15 cellular contexts compared by ENCODE assay signal in the genomic region with DNA sequence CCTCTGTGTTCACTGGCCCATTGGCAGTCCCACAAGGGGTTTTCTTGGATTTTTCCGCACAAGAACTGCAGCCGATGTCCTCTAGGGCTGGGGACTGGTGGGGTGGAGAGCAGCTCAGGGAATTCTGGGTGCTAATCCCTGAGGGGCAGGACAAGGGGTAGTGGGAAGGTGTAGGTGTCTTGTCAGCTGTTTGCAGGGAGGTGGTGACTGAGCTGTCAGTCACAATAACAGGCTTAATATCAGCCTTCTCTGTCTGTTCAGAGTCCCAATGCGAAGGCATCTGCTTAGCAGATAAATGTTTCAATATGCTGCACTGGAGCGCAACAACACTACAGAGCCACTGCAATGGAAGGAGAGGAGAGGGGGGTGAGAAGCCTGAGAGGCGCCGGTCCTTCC. TPM values are rescaled to one million over a fixed set of nuclear protein-coding genes. Genes with fewer than 3 reads are reported as not detected.
DNase-seq lines count a peak whose midpoint lies in the region; TF ChIP-seq lines count a peak whose summit lies in the region.
"Had no signal": no experiment of that assay in that cellular context is flagged by ENCODE, and none has a peak within 500 bp of the region (broad histone marks: within the 10 kb centered on the region; RNA-seq: fewer than 3 reads in every experiment).

No MANE protein-coding gene starts in this region.

- H3K9me3 ChIP-seq in breast epithelium: no peaks in the 10 kb centered on the region
- no peaks in the 10 kb centered on the region for H3K9me3 ChIP-seq in endodermal cell (ENCODE audit: control insufficient read depth, low read length)
- H3K9me3 ChIP-seq in neuronal stem cell (replicated peaks in 1 of 2; ENCODE audit: control insufficient read depth in 2 of 2, insufficient read depth in 1 of 2, low read depth in 1 of 2, low read length in 2 of 2): no peaks in the 10 kb centered on the region

- no peak overlapping the region for H2BK15ac ChIP-seq in neuronal stem cell (ENCODE audit: low read length)

- H2AFZ ChIP-seq in neuronal stem cell (ENCODE audit: low read length): no peak overlapping the region
- H2AFZ ChIP-seq: GM23248 had no signal

- POLR2A ChIA-PET in MCF 10A (lab: Yijun Ruan, JAX): interaction anchor here (1.3 kb wide), 1 partner anchor 10 kb away, joined by 5 read pairs; a partner anchor contains a TSS

- no peak overlapping the region for H3K9ac ChIP-seq in endodermal cell (ENCODE audit: extremely low read depth, low read length, poor library complexity, severe bottlenecking)
- no peak overlapping the region for H3K9ac ChIP-seq in neuronal stem cell (ENCODE audit: low read depth, low read length, poor library complexity)
- H3K9ac ChIP-seq: GM23248 had no signal

- TF ChIP-seq CTCF in MCF 10A (IDR thresholded peaks at IDR 0.05; ENCODE audit: unreplicated experiment) (no peak), breast epithelium (IDR thresholded peaks at IDR 0.05) (no peak), endodermal cell (conservative IDR thresholded peaks at IDR 0.05) (no peak), type B pancreatic cell (conservative IDR thresholded peaks at IDR 0.05) (no peak)

- H3K79me1 ChIP-seq in neuronal stem cell (ENCODE audit: low read depth, low read length): no peaks in the 10 kb centered on the region

- no peak overlapping the region for H3K4me2 ChIP-seq in neuronal stem cell (ENCODE audit: insufficient read depth, low read length, poor library complexity, severe bottlenecking)

- WGBS in endodermal cell (ENCODE audit: insufficient coverage in 1 of 2, insufficient read length in 1 of 2), 2 experiments: 94 to 98% methylated on average over 6 of the region's 6 CpGs
- no CpG with 5 or more reads among the region's 6 CpGs for WGBS in neuronal stem cell (ENCODE audit: extremely low coverage in 2 of 2, insufficient read length in 2 of 2, insufficient replicate concordance in 1 of 2), 2 donors

- DNase-seq in MCF 10A (ENCODE audit: unreplicated experiment): no peak
- DNase-seq in breast epithelium (ENCODE audit: low spot score in 2 of 2): no peak
- DNase-seq in endodermal cell: no peak
- DNase-seq in neuronal stem cell (ENCODE audit: low spot score): no peak
- DNase-seq in type B pancreatic cell (ENCODE audit: extremely low spot score, unreplicated experiment): no peak
- DNase-seq in midbrain (lab: John Stamatoyannopoulos, UW): no peak
- DNase-seq in DMS79 treated with DMSO at 0.1 percent for 48 hours (lab: John Stamatoyannopoulos, UW): no peak
- DNase-seq in activated CD4-positive, CD25-positive, alpha-beta regulatory T cell treated with anti-CD3 and anti-CD28 coated beads, Interleukin-2, amount 50 U/mL, for 72 hours: no peak
- DNase-seq: DND-41, GDM1, NCI-H146, NCI-H2107, NCI-H226, NCI-H526 treated with DMSO at 0.1 percent for 48 hours had no signal

- H3K27ac Mint-ChIP-seq in MCF 10A (ENCODE audit: low read depth, unreplicated experiment): peak overlapping the region; percentile 35
- peak overlapping the region; percentile 64 for H3K27ac Mint-ChIP-seq in endodermal cell
- no peak overlapping the region for H3K27ac Mint-ChIP-seq in type B pancreatic cell

- H2BK12ac ChIP-seq in neuronal stem cell (ENCODE audit: low read length): no peak overlapping the region

- H3K27me3 Mint-ChIP-seq in MCF 10A (ENCODE audit: insufficient read depth, unreplicated experiment) (no peaks in the 10 kb centered on the region), endodermal cell (ENCODE audit: insufficient read depth) (no peaks in the 10 kb centered on the region), type B pancreatic cell (no peaks in the 10 kb centered on the region)

- peaks cover 0 to 3% of the 10 kb centered on the region in 2 donors for H3K4me1 ChIP-seq in breast epithelium
- no peaks in the 10 kb centered on the region for H3K4me1 ChIP-seq in endodermal cell (ENCODE audit: control insufficient read depth, insufficient read depth, low read length)
- H3K4me1 ChIP-seq in neuronal stem cell (ENCODE audit: control insufficient read depth in 2 of 2, insufficient read depth in 1 of 2, low read depth in 1 of 2, low read length in 2 of 2): no peaks in the 10 kb centered on the region

- no peak overlapping the region for H4K8ac ChIP-seq in neuronal stem cell (ENCODE audit: low read depth, low read length)

- H3K4me3 Mint-ChIP-seq in MCF 10A (ENCODE audit: unreplicated experiment): no peak overlapping the region
- H3K4me3 Mint-ChIP-seq in endodermal cell: no peak overlapping the region
- H3K4me3 Mint-ChIP-seq in type B pancreatic cell: no peak overlapping the region

- H3K27me3 ChIP-seq in breast epithelium: no peaks in the 10 kb centered on the region
- no peaks in the 10 kb centered on the region for H3K27me3 ChIP-seq in endodermal cell (ENCODE audit: control insufficient read depth, insufficient read depth, low read length, poor library complexity, severe bottlenecking)
- H3K27me3 ChIP-seq in neuronal stem cell (ENCODE audit: control insufficient read depth in 3 of 3, insufficient read depth in 3 of 3, low read depth in 1 of 3, low read length in 3 of 3): no peaks in the 10 kb centered on the region

- H2BK5ac ChIP-seq in neuronal stem cell (ENCODE audit: low read length): no peak overlapping the region

- no peak for TF ChIP-seq POLR2A in breast epithelium (IDR thresholded peaks at IDR 0.05)

- peak overlapping the region; percentile 25 for H3K23ac ChIP-seq in neuronal stem cell (ENCODE audit: low read depth, low read length, poor library complexity)

- peaks cover 15% of the 10 kb centered on the region for H3K4me1 Mint-ChIP-seq in MCF 10A (ENCODE audit: insufficient read depth, unreplicated experiment)
- no peaks in the 10 kb centered on the region for H3K4me1 Mint-ChIP-seq in endodermal cell
- no peaks in the 10 kb centered on the region for H3K4me1 Mint-ChIP-seq in type B pancreatic cell (ENCODE audit: unreplicated experiment)

- no TSS peak for BruUV-seq in MCF 10A (replicated peaks; lab: Mats Ljungman, UMichigan)

- H3K14ac ChIP-seq in neuronal stem cell (ENCODE audit: low read length): no peak overlapping the region

- peak overlapping the region in 1 of 2 donors; percentile 13 for H3K27ac ChIP-seq in breast epithelium
- H3K27ac ChIP-seq in endodermal cell (ENCODE audit: low read depth, low read length): no peak overlapping the region
- no peak overlapping the region for H3K27ac ChIP-seq in neuronal stem cell (replicated peaks; ENCODE audit: low read length)
- H3K27ac ChIP-seq: GM23248 had no signal

- CTCF ChIA-PET in MCF 10A (lab: Yijun Ruan, JAX): interaction anchor here (0.5 to 1.8 kb wide), 8 partner anchors 9 to 152 kb away, joined by 3 to 8 read pairs (median 4); no protein-coding TSS in a partner anchor

- H3K36me3 Mint-ChIP-seq in MCF 10A (ENCODE audit: insufficient read depth, unreplicated experiment): peaks cover 92% of the 10 kb centered on the region
- peaks cover 90% of the 10 kb centered on the region for H3K36me3 Mint-ChIP-seq in endodermal cell (ENCODE audit: low read depth)
- H3K36me3 Mint-ChIP-seq in type B pancreatic cell: peaks cover 34% of the 10 kb centered on the region

- H3K18ac ChIP-seq in neuronal stem cell (ENCODE audit: low read length): no peak overlapping the region

- intact Hi-C loops in MCF 10A (cut with micrococcal nuclease) (no loop called here), breast epithelium (cut with DNase I; ENCODE audit: low total_unique reads) (no loop called here)

- H2AK5ac ChIP-seq in neuronal stem cell (ENCODE audit: low read depth, low read length): no peak overlapping the region

- peaks cover 10% of the 10 kb centered on the region for H3K9me3 Mint-ChIP-seq in MCF 10A (ENCODE audit: unreplicated experiment)
- H3K9me3 Mint-ChIP-seq in endodermal cell: no peaks in the 10 kb centered on the region
- H3K9me3 Mint-ChIP-seq in type B pancreatic cell: no peaks in the 10 kb centered on the region

- H3K36me3 ChIP-seq in breast epithelium: peaks cover 10% of the 10 kb centered on the region
- H3K36me3 ChIP-seq in endodermal cell (ENCODE audit: control insufficient read depth, insufficient read depth, low read length): peaks cover 100% of the 10 kb centered on the region
- H3K36me3 ChIP-seq in neuronal stem cell (replicated peaks in 1 of 2; ENCODE audit: control insufficient read depth in 2 of 2, insufficient read depth in 2 of 2, low read length in 2 of 2): peaks cover 80 to 99% of the 10 kb centered on the region in 2 donors

- no peak overlapping the region for H3K4ac ChIP-seq in neuronal stem cell (ENCODE audit: low read length)

- H4K91ac ChIP-seq in neuronal stem cell (ENCODE audit: low read depth, low read length, poor library complexity): no peak overlapping the region

- H3K4me3 ChIP-seq in breast epithelium: no peak overlapping the region
- no peak overlapping the region for H3K4me3 ChIP-seq in endodermal cell (ENCODE audit: low read length)
- no peak overlapping the region for H3K4me3 ChIP-seq in neuronal stem cell (ENCODE audit: low read length in 2 of 2)
- H3K4me3 ChIP-seq: GM23248 had no signal

- H2BK120ac ChIP-seq in neuronal stem cell (ENCODE audit: low read depth, low read length): no peak overlapping the region

RNA-seq across cellular contexts. Expression of a gene that starts 10.1 kb away (rescaled TPM):
- total RNA-seq in MCF 10A (2022) (9.1 and 9.5 TPM in 2 replicates), breast epithelium (10 to 100 TPM in 2 of 3 donors, 1 to 10 TPM in 1; 3.2 to 20.6 (median 14.2) TPM), endodermal cell (10 to 100 TPM; 19.1 to 24.8 TPM), type B pancreatic cell (ENCODE audit: low replicate concordance) (19.3 and 20.4 TPM in 2 replicates)
- polyA plus RNA-seq in endodermal cell (2013, experiment 1 of 2): 17.5 TPM
- polyA plus RNA-seq in endodermal cell (2013, experiment 2 of 2): 14.9 TPM
- 15.4 TPM for polyA plus RNA-seq in neuronal stem cell (2013, experiment 1 of 2)
- 14.5 TPM for polyA plus RNA-seq in neuronal stem cell (2013, experiment 2 of 2)

RNA-seq across cellular contexts. Expression of a gene that starts 15.4 kb away (rescaled TPM):
- total RNA-seq in MCF 10A (2022): 98.5 and 126 TPM in 2 replicates
- 10 to 100 TPM; 49.8 to 78.3 (median 56.9) TPM for total RNA-seq in breast epithelium
- total RNA-seq in endodermal cell: 100 to 1,000 TPM; 195 to 215 TPM
- polyA plus RNA-seq in endodermal cell (2013, experiment 1 of 2): 90.5 TPM
- polyA plus RNA-seq in endodermal cell (2013, experiment 2 of 2): 92.9 TPM
- polyA plus RNA-seq in neuronal stem cell (2013, experiment 1 of 2): 95.3 TPM
- polyA plus RNA-seq in neuronal stem cell (2013, experiment 2 of 2): 94.8 TPM
- 73.1 and 90.6 TPM in 2 replicates for total RNA-seq in type B pancreatic cell (ENCODE audit: low replicate concordance)

RNA-seq across cellular contexts. Expression of a gene that starts 38.4 kb away (rescaled TPM):
- 37.6 and 38.2 TPM in 2 replicates for total RNA-seq in MCF 10A (2022)
- 10 to 100 TPM; 32.2 to 42.9 (median 40.3) TPM for total RNA-seq in breast epithelium
- total RNA-seq in endodermal cell: 10 to 100 TPM; 60.0 to 61.0 TPM
- polyA plus RNA-seq in endodermal cell (2013, experiment 1 of 2): 41.2 TPM
- polyA plus RNA-seq in endodermal cell (2013, experiment 2 of 2): 39.4 TPM
- polyA plus RNA-seq in neuronal stem cell (2013, experiment 1 of 2): 24.9 TPM
- polyA plus RNA-seq in neuronal stem cell (2013, experiment 2 of 2): 24.3 TPM
- total RNA-seq in type B pancreatic cell (ENCODE audit: low replicate concordance): 47.8 and 58.0 TPM in 2 replicates

RNA-seq across cellular contexts. Expression of a gene that starts 58.1 kb away (rescaled TPM):
- total RNA-seq in MCF 10A (2022): 51.6 and 53.7 TPM in 2 replicates
- 10 to 100 TPM; 24.3 to 51.2 (median 26.4) TPM for total RNA-seq in breast epithelium
- total RNA-seq in endodermal cell: 10 to 100 TPM; 54.2 to 60.9 TPM
- 61.4 TPM for polyA plus RNA-seq in endodermal cell (2013, experiment 1 of 2)
- 58.7 TPM for polyA plus RNA-seq in endodermal cell (2013, experiment 2 of 2)
- polyA plus RNA-seq in neuronal stem cell (2013, experiment 1 of 2): 36.2 TPM
- polyA plus RNA-seq in neuronal stem cell (2013, experiment 2 of 2): 39.5 TPM
- 42.8 and 51.1 TPM in 2 replicates for total RNA-seq in type B pancreatic cell (ENCODE audit: low replicate concordance)
